In genomic region chr17:76265624-76266243, GRCh38 we compare ENCODE assay signal across 8 cellular contexts. TPM values are rescaled to one million over a fixed set of nuclear protein-coding genes. Genes with fewer than 3 reads are reported as not detected.
DNase-seq lines count a peak whose midpoint lies in the region; ATAC-seq and TF ChIP-seq lines count a peak whose summit lies in the region.

No MANE protein-coding gene starts in this region.

- H3K27ac Mint-ChIP-seq in activated CD4-positive, alpha-beta memory T cell treated with anti-CD3 and anti-CD28 coated beads for 36 hours, result peak overlapping the region; percentile 97
- H3K27ac Mint-ChIP-seq in effector memory CD8-positive, alpha-beta T cell, result peak overlapping the region; percentile 95 to 96
- H3K27ac Mint-ChIP-seq in mesothelial cell of epicardium, result no peak overlapping the region

- no peak for TF ChIP-seq CTCF in mesothelial cell of epicardium (IDR thresholded peaks at IDR 0.05; ENCODE audit: unreplicated experiment)
- TF ChIP-seq CTCF in tibial artery (IDR thresholded peaks at IDR 0.05), result no peak

- POLR2A ChIA-PET in activated CD4-positive, alpha-beta memory T cell treated with anti-CD3 and anti-CD28 coated beads for 36 hours (lab: Charles Lee), result interaction anchor here (0.6 to 12.3 kb wide), 18 partner anchors 8 to 162 kb away, joined by 3 to 298 read pairs (median 7); partner anchors contain the start of gene EXOC7

- H3K36me3 ChIP-seq in Karpas-422 (ENCODE audit: insufficient read depth, low read length), result no peaks in the 10 kb centered on the region
- H3K36me3 ChIP-seq in tibial artery, result peaks cover 0 to 26% (median 21%) of the 10 kb centered on the region in 3 donors

- H3K4me3 ChIP-seq in Karpas-422 (ENCODE audit: low read length), result peak overlapping the region; percentile 92
- peak overlapping the region; percentile 62 to 91 for H3K4me3 ChIP-seq in tibial artery

- no peaks in the 10 kb centered on the region for H3K27me3 ChIP-seq in Karpas-422 (ENCODE audit: low read length)
- no peaks in the 10 kb centered on the region for H3K27me3 ChIP-seq in tibial artery

- peak; percentile 57 for DNase-seq in Daoy (ENCODE audit: low read depth)
- DNase-seq in Karpas-422, result peak; percentile 71
- DNase-seq in activated CD4-positive, alpha-beta memory T cell treated with anti-CD3 and anti-CD28 coated beads for 36 hours, result peak; percentile 70
- DNase-seq in effector memory CD8-positive, alpha-beta T cell, result peak in 2 of 3 experiments; percentile 57
- peak in 1 of 2 experiments; percentile 73 for DNase-seq in mesothelial cell of epicardium (ENCODE audit: low spot score in 2 of 2, unreplicated experiment in 2 of 2)
- peak; percentile 63 to 86 for DNase-seq in tibial artery
- DNase-seq in kidney glomerular epithelial cell (lab: John Stamatoyannopoulos, UW), result no peak

- no peak for ATAC-seq in effector memory CD8-positive, alpha-beta T cell (replicated peaks)
- ATAC-seq in HG02763 (IDR thresholded peaks at IDR 0.05; ENCODE audit: unreplicated experiment), result no peak

- H3K79me2 ChIP-seq in Karpas-422 (ENCODE audit: low read length), result peaks cover 19% of the 10 kb centered on the region

- no peaks in the 10 kb centered on the region for H3K9me3 ChIP-seq in Karpas-422 (ENCODE audit: low read length)
- H3K9me3 ChIP-seq in tibial artery, result no peaks in the 10 kb centered on the region

- intact Hi-C loops in activated CD4-positive, alpha-beta memory T cell treated with anti-CD3 and anti-CD28 coated beads for 36 hours (cut with micrococcal nuclease), result loop anchor here (2.0 to 5.0 kb wide), 2 partner anchors 472 to 481 kb away; partner anchors contain the start of genes MFSD11, SRSF2 and UNK
- intact Hi-C loops in tibial artery (cut with DNase I; ENCODE audit: low total_unique reads), result no loop called here

- CTCF ChIA-PET in activated CD4-positive, alpha-beta memory T cell treated with anti-CD3 and anti-CD28 coated beads for 36 hours (lab: Charles Lee), result interaction anchor here (0.7 to 4.2 kb wide), 6 partner anchors 13 to 86 kb away, joined by 3 to 31 read pairs (median 9); no protein-coding TSS in a partner anchor

- peaks cover 49% of the 10 kb centered on the region for H3K4me1 Mint-ChIP-seq in activated CD4-positive, alpha-beta memory T cell treated with anti-CD3 and anti-CD28 coated beads for 36 hours (ENCODE audit: low read depth)
- H3K4me1 Mint-ChIP-seq in effector memory CD8-positive, alpha-beta T cell (ENCODE audit: low read depth in 2 of 2), result peaks cover 50 to 57% of the 10 kb centered on the region in 2 donors
- peaks cover 33% of the 10 kb centered on the region for H3K4me1 Mint-ChIP-seq in mesothelial cell of epicardium

- peak overlapping the region; percentile 92 for H3K9ac ChIP-seq in Karpas-422 (ENCODE audit: low read length)

- H3K9me2 ChIP-seq in Karpas-422 (replicated peaks; ENCODE audit: insufficient read depth, low read length), result no peaks in the 10 kb centered on the region

- no peaks in the 10 kb centered on the region for H3K27me3 Mint-ChIP-seq in activated CD4-positive, alpha-beta memory T cell treated with anti-CD3 and anti-CD28 coated beads for 36 hours
- H3K27me3 Mint-ChIP-seq in effector memory CD8-positive, alpha-beta T cell, result no peaks in the 10 kb centered on the region
- H3K27me3 Mint-ChIP-seq in mesothelial cell of epicardium (ENCODE audit: low read depth), result no peaks in the 10 kb centered on the region

- H2AFZ ChIP-seq in Karpas-422 (ENCODE audit: low read length), result no peak overlapping the region

- H3K4me2 ChIP-seq in Karpas-422 (ENCODE audit: low read depth, low read length, poor library complexity, severe bottlenecking), result peak overlapping the region; percentile 72

- H3K9me3 Mint-ChIP-seq in activated CD4-positive, alpha-beta memory T cell treated with anti-CD3 and anti-CD28 coated beads for 36 hours, result no peaks in the 10 kb centered on the region
- no peaks in the 10 kb centered on the region for H3K9me3 Mint-ChIP-seq in effector memory CD8-positive, alpha-beta T cell
- no peaks in the 10 kb centered on the region for H3K9me3 Mint-ChIP-seq in mesothelial cell of epicardium

- peaks cover 46% of the 10 kb centered on the region for H3K36me3 Mint-ChIP-seq in activated CD4-positive, alpha-beta memory T cell treated with anti-CD3 and anti-CD28 coated beads for 36 hours
- peaks cover 62% of the 10 kb centered on the region for H3K36me3 Mint-ChIP-seq in effector memory CD8-positive, alpha-beta T cell (ENCODE audit: insufficient read depth)
- no peaks in the 10 kb centered on the region for H3K36me3 Mint-ChIP-seq in mesothelial cell of epicardium

- H3K27ac ChIP-seq in Karpas-422 (ENCODE audit: low read length) (no peak overlapping the region), tibial artery (peak overlapping the region; percentile 77 to 85)

- no peaks in the 10 kb centered on the region for H4K20me1 ChIP-seq in Karpas-422 (ENCODE audit: insufficient read depth, low read depth, low read length)

- peak overlapping the region; percentile 92 for H3K4me3 Mint-ChIP-seq in activated CD4-positive, alpha-beta memory T cell treated with anti-CD3 and anti-CD28 coated beads for 36 hours
- peak overlapping the region; percentile 87 to 91 for H3K4me3 Mint-ChIP-seq in effector memory CD8-positive, alpha-beta T cell
- peak overlapping the region; percentile 79 for H3K4me3 Mint-ChIP-seq in mesothelial cell of epicardium

- H3K4me1 ChIP-seq in Karpas-422 (ENCODE audit: low read length) (peaks cover 55% of the 10 kb centered on the region), tibial artery (peaks cover 0 to 53% (median 36%) of the 10 kb centered on the region in 4 donors)

RNA-seq across cellular contexts. Expression of gene UBALD2, which starts 0.6 kb away (rescaled TPM):
- 11.5 and 15.9 TPM in 2 replicates for total RNA-seq in Daoy (2014; rRNA removed; shearing (Covaris generic))
- total RNA-seq in Karpas-422 (2014; rRNA removed; shearing (Covaris generic); ENCODE audit: low replicate concordance), result 22.5 and 46.3 TPM in 2 replicates
- 100 to 1,000 TPM; 317 TPM for total RNA-seq in activated CD4-positive, alpha-beta memory T cell treated with anti-CD3 and anti-CD28 coated beads for 36 hours
- 25.3 to 26.4 TPM (median 25.7 TPM) in 3 replicates for total RNA-seq in mesothelial cell of epicardium

RNA-seq across cellular contexts. Expression of gene RNF157, which starts 25.4 kb away (rescaled TPM):
- total RNA-seq in Daoy (2014; rRNA removed; shearing (Covaris generic)), result 4.8 and 7.3 TPM in 2 replicates
- not detected in 2 replicates for total RNA-seq in Karpas-422 (2014; rRNA removed; shearing (Covaris generic); ENCODE audit: low replicate concordance)
- total RNA-seq in activated CD4-positive, alpha-beta memory T cell treated with anti-CD3 and anti-CD28 coated beads for 36 hours, result 10 to 100 TPM; 25.4 to 28.0 TPM
- total RNA-seq in mesothelial cell of epicardium, result 6.8 to 8.0 TPM (median 7.8 TPM) in 3 replicates

RNA-seq across cellular contexts. Expression of gene QRICH2, which starts 42.3 kb away (rescaled TPM):
- 0.45 and 1.5 TPM in 2 replicates for total RNA-seq in Daoy (2014; rRNA removed; shearing (Covaris generic))
- total RNA-seq in Karpas-422 (2014; rRNA removed; shearing (Covaris generic); ENCODE audit: low replicate concordance), result 3.1 and 3.7 TPM in 2 replicates
- total RNA-seq in activated CD4-positive, alpha-beta memory T cell treated with anti-CD3 and anti-CD28 coated beads for 36 hours, result 1 to 10 TPM; 1.0 to 1.1 TPM
- total RNA-seq in mesothelial cell of epicardium, result 7.2 to 8.6 TPM (median 7.7 TPM) in 3 replicates
